Comparison of ENCODE assay signal across 2 cellular contexts in genomic region chr10:86938260-86938659, GRCh38.
TF ChIP-seq lines count a peak whose summit lies in the region.

No MANE protein-coding gene starts in this region.

TF ChIP-seq in GM12891, 5 proteins besides CTCF, POLR2A, EP300 and RAD21:
- TF ChIP-seq PAX5 (IDR thresholded peaks at IDR 0.05; ENCODE audit: insufficient read depth, low read length, severe bottlenecking) (no peak), TAF1 (IDR thresholded peaks at IDR 0.05; ENCODE audit: low read depth, low read length) (no peak), SPI1 (IDR thresholded peaks at IDR 0.05; ENCODE audit: low read depth, low read length) (no peak), POLR2AphosphoS5 (IDR thresholded peaks at IDR 0.05; ENCODE audit: low read depth, low read length) (no peak), POU2F2 (IDR thresholded peaks at IDR 0.05; ENCODE audit: low read depth, low read length) (no peak)

TF ChIP-seq in IMR-90, 13 proteins besides CTCF, POLR2A, EP300 and RAD21:
- TF ChIP-seq MAFK (IDR thresholded peaks at IDR 0.05; ENCODE audit: low read depth, low read length) (no peak), SMC3 (IDR thresholded peaks at IDR 0.05; ENCODE audit: low read depth, low read length) (no peak), CHD1 (IDR thresholded peaks at IDR 0.05; ENCODE audit: low read depth, low read length) (no peak), MXI1 (IDR thresholded peaks at IDR 0.05; ENCODE audit: borderline replicate concordance, low read depth, low read length) (no peak), ELK1 (IDR thresholded peaks at IDR 0.05; ENCODE audit: borderline replicate concordance, low read depth, low read length) (no peak), MAZ (IDR thresholded peaks at IDR 0.05; ENCODE audit: borderline replicate concordance, low read depth, low read length) (no peak), BHLHE40 (IDR thresholded peaks at IDR 0.05; ENCODE audit: low read depth, low read length) (no peak), RFX5 (IDR thresholded peaks at IDR 0.05; ENCODE audit: low read depth, low read length) (no peak), CEBPB (IDR thresholded peaks at IDR 0.05; ENCODE audit: low read depth, low read length) (no peak), RCOR1 (IDR thresholded peaks at IDR 0.05; ENCODE audit: insufficient replicate concordance, low read length) (no peak), NFE2L2 (IDR thresholded peaks at IDR 0.05; ENCODE audit: low read depth, low read length) (no peak), FOS (IDR thresholded peaks at IDR 0.05; ENCODE audit: low read depth, low read length) (no peak)
- TF ChIP-seq, protein P1, sequence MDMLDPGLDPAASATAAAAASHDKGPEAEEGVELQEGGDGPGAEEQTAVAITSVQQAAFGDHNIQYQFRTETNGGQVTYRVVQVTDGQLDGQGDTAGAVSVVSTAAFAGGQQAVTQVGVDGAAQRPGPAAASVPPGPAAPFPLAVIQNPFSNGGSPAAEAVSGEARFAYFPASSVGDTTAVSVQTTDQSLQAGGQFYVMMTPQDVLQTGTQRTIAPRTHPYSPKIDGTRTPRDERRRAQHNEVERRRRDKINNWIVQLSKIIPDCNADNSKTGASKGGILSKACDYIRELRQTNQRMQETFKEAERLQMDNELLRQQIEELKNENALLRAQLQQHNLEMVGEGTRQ (IDR thresholded peaks at IDR 0.05; ENCODE audit: low read depth, low read length): no peak
TF ChIP-seq in IMR-90: peak in this region for 0.
